ENCODE assay signal across 1 cellular context in the genomic region with DNA sequence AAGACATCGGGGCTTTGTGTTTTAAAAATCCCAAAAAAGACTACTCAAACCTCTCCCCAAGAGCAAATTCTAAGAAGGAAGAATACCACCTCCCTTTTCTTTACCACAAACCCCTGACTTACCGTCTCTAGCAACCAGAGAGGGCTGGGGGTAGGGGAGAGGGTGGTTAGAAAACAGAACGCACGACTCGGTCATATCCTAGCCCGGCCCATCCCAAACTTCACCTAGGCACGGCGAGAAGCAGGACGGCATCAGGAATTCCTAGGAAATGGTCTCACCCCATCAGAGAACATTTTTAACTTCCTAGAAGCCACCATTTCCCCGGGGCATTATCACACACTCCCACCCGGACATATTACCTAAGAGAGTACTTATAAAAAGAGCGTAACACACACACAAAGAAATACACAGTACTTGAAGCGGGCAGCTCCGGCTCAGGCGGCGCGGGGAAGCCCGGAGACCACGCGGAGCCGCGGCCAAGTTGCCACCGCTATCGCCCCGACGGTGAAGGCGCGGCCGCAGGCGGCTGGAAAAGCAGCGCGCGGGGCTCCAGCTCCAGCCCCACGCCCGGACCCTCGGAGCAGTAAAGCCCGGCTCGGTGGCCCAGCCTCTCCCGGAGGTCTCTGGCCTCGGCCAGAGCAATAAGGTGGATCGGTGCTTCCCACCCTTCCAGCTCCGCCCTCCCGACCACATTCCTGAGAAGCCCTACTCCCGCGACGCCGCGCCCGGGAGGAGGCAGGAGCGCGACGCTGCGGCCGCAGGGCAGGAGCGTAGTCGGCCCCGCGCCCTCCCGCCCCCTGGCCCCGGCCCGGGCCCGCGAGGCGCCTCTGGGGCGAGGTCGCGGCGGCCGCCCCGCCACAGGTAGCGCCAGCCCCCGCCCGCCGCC.
TF ChIP-seq lines count a peak whose summit lies in the region.

No MANE protein-coding gene starts in this region.

TF ChIP-seq in HepG2, 621 proteins besides CTCF, POLR2A, EP300 and RAD21 (continued from another document and continues in another):
- TF ChIP-seq ZSCAN21 (CRISPR knock-in tag; IDR thresholded peaks at IDR 0.05; ENCODE audit: borderline replicate concordance) = no peak
- TF ChIP-seq, protein P1, sequence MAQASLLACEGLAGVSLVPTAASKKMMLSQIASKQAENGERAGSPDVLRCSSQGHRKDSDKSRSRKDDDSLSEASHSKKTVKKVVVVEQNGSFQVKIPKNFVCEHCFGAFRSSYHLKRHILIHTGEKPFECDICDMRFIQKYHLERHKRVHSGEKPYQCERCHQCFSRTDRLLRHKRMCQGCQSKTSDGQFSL (CRISPR knock-in tag; IDR thresholded peaks at IDR 0.05) = no peak
- no peak for TF ChIP-seq MTF2 (CRISPR knock-in tag; IDR thresholded peaks at IDR 0.05; ENCODE audit: borderline replicate concordance)
- TF ChIP-seq, protein P2, sequence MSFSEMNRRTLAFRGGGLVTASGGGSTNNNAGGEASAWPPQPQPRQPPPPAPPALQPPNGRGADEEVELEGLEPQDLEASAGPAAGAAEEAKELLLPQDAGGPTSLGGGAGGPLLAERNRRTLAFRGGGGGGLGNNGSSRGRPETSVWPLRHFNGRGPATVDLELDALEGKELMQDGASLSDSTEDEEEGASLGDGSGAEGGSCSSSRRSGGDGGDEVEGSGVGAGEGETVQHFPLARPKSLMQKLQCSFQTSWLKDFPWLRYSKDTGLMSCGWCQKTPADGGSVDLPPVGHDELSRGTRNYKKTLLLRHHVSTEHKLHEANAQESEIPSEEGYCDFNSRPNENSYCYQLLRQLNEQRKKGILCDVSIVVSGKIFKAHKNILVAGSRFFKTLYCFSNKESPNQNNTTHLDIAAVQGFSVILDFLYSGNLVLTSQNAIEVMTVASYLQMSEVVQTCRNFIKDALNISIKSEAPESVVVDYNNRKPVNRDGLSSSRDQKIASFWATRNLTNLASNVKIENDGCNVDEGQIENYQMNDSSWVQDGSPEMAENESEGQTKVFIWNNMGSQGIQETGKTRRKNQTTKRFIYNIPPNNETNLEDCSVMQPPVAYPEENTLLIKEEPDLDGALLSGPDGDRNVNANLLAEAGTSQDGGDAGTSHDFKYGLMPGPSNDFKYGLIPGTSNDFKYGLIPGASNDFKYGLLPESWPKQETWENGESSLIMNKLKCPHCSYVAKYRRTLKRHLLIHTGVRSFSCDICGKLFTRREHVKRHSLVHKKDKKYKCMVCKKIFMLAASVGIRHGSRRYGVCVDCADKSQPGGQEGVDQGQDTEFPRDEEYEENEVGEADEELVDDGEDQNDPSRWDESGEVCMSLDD (CRISPR knock-in tag; IDR thresholded peaks at IDR 0.05; ENCODE audit: borderline replicate concordance) = no peak
- TF ChIP-seq FOSL1 (CRISPR knock-in tag; IDR thresholded peaks at IDR 0.05; ENCODE audit: borderline replicate concordance) = no peak
- TF ChIP-seq, protein P3, sequence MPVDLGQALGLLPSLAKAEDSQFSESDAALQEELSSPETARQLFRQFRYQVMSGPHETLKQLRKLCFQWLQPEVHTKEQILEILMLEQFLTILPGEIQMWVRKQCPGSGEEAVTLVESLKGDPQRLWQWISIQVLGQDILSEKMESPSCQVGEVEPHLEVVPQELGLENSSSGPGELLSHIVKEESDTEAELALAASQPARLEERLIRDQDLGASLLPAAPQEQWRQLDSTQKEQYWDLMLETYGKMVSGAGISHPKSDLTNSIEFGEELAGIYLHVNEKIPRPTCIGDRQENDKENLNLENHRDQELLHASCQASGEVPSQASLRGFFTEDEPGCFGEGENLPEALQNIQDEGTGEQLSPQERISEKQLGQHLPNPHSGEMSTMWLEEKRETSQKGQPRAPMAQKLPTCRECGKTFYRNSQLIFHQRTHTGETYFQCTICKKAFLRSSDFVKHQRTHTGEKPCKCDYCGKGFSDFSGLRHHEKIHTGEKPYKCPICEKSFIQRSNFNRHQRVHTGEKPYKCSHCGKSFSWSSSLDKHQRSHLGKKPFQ (CRISPR knock-in tag; IDR thresholded peaks at IDR 0.05; ENCODE audit: insufficient replicate concordance) = no peak
- TF ChIP-seq ZSCAN30 (CRISPR knock-in tag; IDR thresholded peaks at IDR 0.05) = no peak
- no peak for TF ChIP-seq KLF15 (CRISPR knock-in tag; IDR thresholded peaks at IDR 0.05; ENCODE audit: borderline replicate concordance)
- TF ChIP-seq, protein P4, sequence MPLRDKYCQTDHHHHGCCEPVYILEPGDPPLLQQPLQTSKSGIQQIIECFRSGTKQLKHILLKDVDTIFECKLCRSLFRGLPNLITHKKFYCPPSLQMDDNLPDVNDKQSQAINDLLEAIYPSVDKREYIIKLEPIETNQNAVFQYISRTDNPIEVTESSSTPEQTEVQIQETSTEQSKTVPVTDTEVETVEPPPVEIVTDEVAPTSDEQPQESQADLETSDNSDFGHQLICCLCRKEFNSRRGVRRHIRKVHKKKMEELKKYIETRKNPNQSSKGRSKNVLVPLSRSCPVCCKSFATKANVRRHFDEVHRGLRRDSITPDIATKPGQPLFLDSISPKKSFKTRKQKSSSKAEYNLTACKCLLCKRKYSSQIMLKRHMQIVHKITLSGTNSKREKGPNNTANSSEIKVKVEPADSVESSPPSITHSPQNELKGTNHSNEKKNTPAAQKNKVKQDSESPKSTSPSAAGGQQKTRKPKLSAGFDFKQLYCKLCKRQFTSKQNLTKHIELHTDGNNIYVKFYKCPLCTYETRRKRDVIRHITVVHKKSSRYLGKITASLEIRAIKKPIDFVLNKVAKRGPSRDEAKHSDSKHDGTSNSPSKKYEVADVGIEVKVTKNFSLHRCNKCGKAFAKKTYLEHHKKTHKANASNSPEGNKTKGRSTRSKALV (CRISPR knock-in tag; IDR thresholded peaks at IDR 0.05) = 0 out of 2 replicates have a peak, but pooled peaks have one; percentile 44
- no peak for TF ChIP-seq ZFP36L1 (CRISPR knock-in tag; IDR thresholded peaks at IDR 0.05)
- TF ChIP-seq PTBP1 (IDR thresholded peaks at IDR 0.05; ENCODE audit: low read depth, low read length, poor library complexity, severe bottlenecking) = no peak
- peak; percentile 56 for TF ChIP-seq TEAD3 (CRISPR knock-in tag; optimal IDR thresholded peaks at IDR 0.05; ENCODE audit: borderline replicate concordance)
- 0 out of 2 replicates have a peak, but pooled peaks have one; percentile 31 for TF ChIP-seq ZNF558 (CRISPR knock-in tag; IDR thresholded peaks at IDR 0.05; ENCODE audit: borderline replicate concordance)
- no peak; the same call in 1 of the 2 replicates for TF ChIP-seq ZNF484 (CRISPR knock-in tag; IDR thresholded peaks at IDR 0.05; ENCODE audit: borderline replicate concordance, low read depth)
- no peak for TF ChIP-seq ZNF549 (CRISPR knock-in tag; IDR thresholded peaks at IDR 0.05)
- TF ChIP-seq U2AF2 (IDR thresholded peaks at IDR 0.05; ENCODE audit: low read depth, low read length) = no peak
- TF ChIP-seq, protein P5, sequence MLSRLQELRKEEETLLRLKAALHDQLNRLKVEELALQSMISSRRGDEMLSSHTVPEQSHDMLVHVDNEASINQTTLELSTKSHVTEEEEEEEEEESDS (CRISPR knock-in tag; IDR thresholded peaks at IDR 0.05; ENCODE audit: borderline replicate concordance) = no peak
- TF ChIP-seq HMG20A (CRISPR knock-in tag; IDR thresholded peaks at IDR 0.05; ENCODE audit: borderline replicate concordance) = no peak
- peak; percentile 46; the same call in 1 of the 2 replicates for TF ChIP-seq MYC (CRISPR knock-in tag; IDR thresholded peaks at IDR 0.05; ENCODE audit: borderline replicate concordance)
- TF ChIP-seq PHF20 (CRISPR knock-in tag; IDR thresholded peaks at IDR 0.05) = 0 out of 2 replicates have a peak, but pooled peaks have one; percentile 23
- no peak for TF ChIP-seq ZNF33B (CRISPR knock-in tag; IDR thresholded peaks at IDR 0.05)
- TF ChIP-seq, protein P6, sequence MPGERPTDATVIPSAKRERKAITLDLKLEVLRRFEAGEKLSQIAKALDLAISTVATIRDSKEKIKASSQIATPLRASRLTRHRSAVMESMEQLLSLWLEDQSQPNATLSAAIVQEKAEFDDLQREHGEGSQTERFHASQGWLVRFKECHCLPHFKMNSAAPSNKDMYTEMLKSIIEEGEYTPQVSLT (CRISPR knock-in tag; IDR thresholded peaks at IDR 0.05; ENCODE audit: borderline replicate concordance, low read depth) = no peak
- no peak for TF ChIP-seq JUN (CRISPR knock-in tag; IDR thresholded peaks at IDR 0.05)
- TF ChIP-seq, protein P7, sequence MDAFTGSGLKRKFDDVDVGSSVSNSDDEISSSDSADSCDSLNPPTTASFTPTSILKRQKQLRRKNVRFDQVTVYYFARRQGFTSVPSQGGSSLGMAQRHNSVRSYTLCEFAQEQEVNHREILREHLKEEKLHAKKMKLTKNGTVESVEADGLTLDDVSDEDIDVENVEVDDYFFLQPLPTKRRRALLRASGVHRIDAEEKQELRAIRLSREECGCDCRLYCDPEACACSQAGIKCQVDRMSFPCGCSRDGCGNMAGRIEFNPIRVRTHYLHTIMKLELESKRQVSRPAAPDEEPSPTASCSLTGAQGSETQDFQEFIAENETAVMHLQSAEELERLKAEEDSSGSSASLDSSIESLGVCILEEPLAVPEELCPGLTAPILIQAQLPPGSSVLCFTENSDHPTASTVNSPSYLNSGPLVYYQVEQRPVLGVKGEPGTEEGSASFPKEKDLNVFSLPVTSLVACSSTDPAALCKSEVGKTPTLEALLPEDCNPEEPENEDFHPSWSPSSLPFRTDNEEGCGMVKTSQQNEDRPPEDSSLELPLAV (CRISPR knock-in tag; conservative IDR thresholded peaks at IDR 0.05; ENCODE audit: low read depth) = no peak
- TF ChIP-seq MEF2D (CRISPR knock-in tag; IDR thresholded peaks at IDR 0.05) = no peak
- no peak for TF ChIP-seq XBP1 (CRISPR knock-in tag; IDR thresholded peaks at IDR 0.05)
- no peak for TF ChIP-seq PCBP2 (optimal IDR thresholded peaks at IDR 0.05; ENCODE audit: low read depth, low read length, poor library complexity, severe bottlenecking)
- TF ChIP-seq, protein P8, sequence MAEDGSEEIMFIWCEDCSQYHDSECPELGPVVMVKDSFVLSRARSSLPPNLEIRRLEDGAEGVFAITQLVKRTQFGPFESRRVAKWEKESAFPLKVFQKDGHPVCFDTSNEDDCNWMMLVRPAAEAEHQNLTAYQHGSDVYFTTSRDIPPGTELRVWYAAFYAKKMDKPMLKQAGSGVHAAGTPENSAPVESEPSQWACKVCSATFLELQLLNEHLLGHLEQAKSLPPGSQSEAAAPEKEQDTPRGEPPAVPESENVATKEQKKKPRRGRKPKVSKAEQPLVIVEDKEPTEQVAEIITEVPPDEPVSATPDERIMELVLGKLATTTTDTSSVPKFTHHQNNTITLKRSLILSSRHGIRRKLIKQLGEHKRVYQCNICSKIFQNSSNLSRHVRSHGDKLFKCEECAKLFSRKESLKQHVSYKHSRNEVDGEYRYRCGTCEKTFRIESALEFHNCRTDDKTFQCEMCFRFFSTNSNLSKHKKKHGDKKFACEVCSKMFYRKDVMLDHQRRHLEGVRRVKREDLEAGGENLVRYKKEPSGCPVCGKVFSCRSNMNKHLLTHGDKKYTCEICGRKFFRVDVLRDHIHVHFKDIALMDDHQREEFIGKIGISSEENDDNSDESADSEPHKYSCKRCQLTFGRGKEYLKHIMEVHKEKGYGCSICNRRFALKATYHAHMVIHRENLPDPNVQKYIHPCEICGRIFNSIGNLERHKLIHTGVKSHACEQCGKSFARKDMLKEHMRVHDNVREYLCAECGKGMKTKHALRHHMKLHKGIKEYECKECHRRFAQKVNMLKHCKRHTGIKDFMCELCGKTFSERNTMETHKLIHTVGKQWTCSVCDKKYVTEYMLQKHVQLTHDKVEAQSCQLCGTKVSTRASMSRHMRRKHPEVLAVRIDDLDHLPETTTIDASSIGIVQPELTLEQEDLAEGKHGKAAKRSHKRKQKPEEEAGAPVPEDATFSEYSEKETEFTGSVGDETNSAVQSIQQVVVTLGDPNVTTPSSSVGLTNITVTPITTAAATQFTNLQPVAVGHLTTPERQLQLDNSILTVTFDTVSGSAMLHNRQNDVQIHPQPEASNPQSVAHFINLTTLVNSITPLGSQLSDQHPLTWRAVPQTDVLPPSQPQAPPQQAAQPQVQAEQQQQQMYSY (CRISPR knock-in tag; IDR thresholded peaks at IDR 0.05) = peak; percentile 70; the same call in 1 of the 2 replicates
- peak; percentile 82 for TF ChIP-seq HNRNPLL (IDR thresholded peaks at IDR 0.05; ENCODE audit: low read depth, low read length, poor library complexity, severe bottlenecking)
- no peak for TF ChIP-seq KDM2A (CRISPR knock-in tag; IDR thresholded peaks at IDR 0.05; ENCODE audit: borderline replicate concordance, low read depth)
- TF ChIP-seq ATAD3A (CRISPR knock-in tag; IDR thresholded peaks at IDR 0.05) = no peak
- no peak for TF ChIP-seq ZSCAN29 (CRISPR knock-in tag; conservative IDR thresholded peaks at IDR 0.05)
- no peak for TF ChIP-seq ZNF7 (CRISPR knock-in tag; IDR thresholded peaks at IDR 0.05)
- TF ChIP-seq ZNF766 (CRISPR knock-in tag; IDR thresholded peaks at IDR 0.05; ENCODE audit: borderline replicate concordance) = no peak
- no peak for TF ChIP-seq KLF12 (CRISPR knock-in tag; IDR thresholded peaks at IDR 0.05; ENCODE audit: borderline replicate concordance)
- TF ChIP-seq ZNF333 (CRISPR knock-in tag; IDR thresholded peaks at IDR 0.05; ENCODE audit: borderline replicate concordance) = no peak
- TF ChIP-seq, protein P9, sequence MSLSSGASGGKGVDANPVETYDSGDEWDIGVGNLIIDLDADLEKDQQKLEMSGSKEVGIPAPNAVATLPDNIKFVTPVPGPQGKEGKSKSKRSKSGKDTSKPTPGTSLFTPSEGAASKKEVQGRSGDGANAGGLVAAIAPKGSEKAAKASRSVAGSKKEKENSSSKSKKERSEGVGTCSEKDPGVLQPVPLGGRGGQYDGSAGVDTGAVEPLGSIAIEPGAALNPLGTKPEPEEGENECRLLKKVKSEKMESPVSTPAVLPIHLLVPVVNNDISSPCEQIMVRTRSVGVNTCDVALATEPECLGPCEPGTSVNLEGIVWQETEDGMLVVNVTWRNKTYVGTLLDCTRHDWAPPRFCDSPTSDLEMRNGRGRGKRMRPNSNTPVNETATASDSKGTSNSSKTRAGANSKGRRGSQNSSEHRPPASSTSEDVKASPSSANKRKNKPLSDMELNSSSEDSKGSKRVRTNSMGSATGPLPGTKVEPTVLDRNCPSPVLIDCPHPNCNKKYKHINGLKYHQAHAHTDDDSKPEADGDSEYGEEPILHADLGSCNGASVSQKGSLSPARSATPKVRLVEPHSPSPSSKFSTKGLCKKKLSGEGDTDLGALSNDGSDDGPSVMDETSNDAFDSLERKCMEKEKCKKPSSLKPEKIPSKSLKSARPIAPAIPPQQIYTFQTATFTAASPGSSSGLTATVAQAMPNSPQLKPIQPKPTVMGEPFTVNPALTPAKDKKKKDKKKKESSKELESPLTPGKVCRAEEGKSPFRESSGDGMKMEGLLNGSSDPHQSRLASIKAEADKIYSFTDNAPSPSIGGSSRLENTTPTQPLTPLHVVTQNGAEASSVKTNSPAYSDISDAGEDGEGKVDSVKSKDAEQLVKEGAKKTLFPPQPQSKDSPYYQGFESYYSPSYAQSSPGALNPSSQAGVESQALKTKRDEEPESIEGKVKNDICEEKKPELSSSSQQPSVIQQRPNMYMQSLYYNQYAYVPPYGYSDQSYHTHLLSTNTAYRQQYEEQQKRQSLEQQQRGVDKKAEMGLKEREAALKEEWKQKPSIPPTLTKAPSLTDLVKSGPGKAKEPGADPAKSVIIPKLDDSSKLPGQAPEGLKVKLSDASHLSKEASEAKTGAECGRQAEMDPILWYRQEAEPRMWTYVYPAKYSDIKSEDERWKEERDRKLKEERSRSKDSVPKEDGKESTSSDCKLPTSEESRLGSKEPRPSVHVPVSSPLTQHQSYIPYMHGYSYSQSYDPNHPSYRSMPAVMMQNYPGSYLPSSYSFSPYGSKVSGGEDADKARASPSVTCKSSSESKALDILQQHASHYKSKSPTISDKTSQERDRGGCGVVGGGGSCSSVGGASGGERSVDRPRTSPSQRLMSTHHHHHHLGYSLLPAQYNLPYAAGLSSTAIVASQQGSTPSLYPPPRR (CRISPR knock-in tag; IDR thresholded peaks at IDR 0.05; ENCODE audit: borderline replicate concordance) = no peak
